Comparison of ENCODE assay signal across 10 cellular contexts in genomic region chr4:13481569-13481968, GRCh38. TPM values are rescaled to one million over a fixed set of nuclear protein-coding genes. Genes with fewer than 3 reads are reported as not detected.
A peak's percentile ranks its signal among the peaks of the same experiment; 100 is the strongest.
DNase-seq lines count a peak whose midpoint lies in the region; ATAC-seq, FAIRE-seq and TF ChIP-seq lines count a peak whose summit lies in the region.
"Had no signal": no experiment of that assay in that cellular context is flagged by ENCODE, and none has a peak within 500 bp of the region (broad histone marks: within the 10 kb centered on the region; RNA-seq: fewer than 3 reads in every experiment).

No MANE protein-coding gene starts in this region.

- H3K27me3 ChIP-seq in smooth muscle cell (ENCODE audit: low read depth): no peaks in the 10 kb centered on the region

- WGBS in smooth muscle cell (ENCODE audit: low lambda C conversion rate): 32% methylated on average over 1 of the region's 1 CpG

- no peak overlapping the region for H3K9ac ChIP-seq in smooth muscle cell (ENCODE audit: low read depth)

- H3K9me3 Mint-ChIP-seq in activated T-cell treated with anti-CD3 and anti-CD28 coated beads, Interleukin-2, amount 50 U/mL, for 4 hours: no peaks in the 10 kb centered on the region
- H3K9me3 Mint-ChIP-seq: activated naive CD4-positive, alpha-beta T cell treated with anti-CD3 and anti-CD28 coated beads, Interleukin-2, amount 10 ng/mL, durations not matched to agents 7 days and 5 days had no signal

- peak overlapping the region; percentile 46 for H3K4me3 Mint-ChIP-seq in activated T-cell treated with anti-CD3 and anti-CD28 coated beads, Interleukin-2, amount 50 U/mL, for 4 hours
- H3K4me3 Mint-ChIP-seq: activated naive CD4-positive, alpha-beta T cell treated with anti-CD3 and anti-CD28 coated beads, Interleukin-2, amount 10 ng/mL, durations not matched to agents 7 days and 5 days had no signal

- peaks cover 14% of the 10 kb centered on the region for H4K20me1 ChIP-seq in smooth muscle cell (ENCODE audit: low read depth)

- peaks cover 26% of the 10 kb centered on the region for H3K4me1 Mint-ChIP-seq in activated T-cell treated with anti-CD3 and anti-CD28 coated beads, Interleukin-2, amount 50 U/mL, for 4 hours (ENCODE audit: low read depth)

- no peaks in the 10 kb centered on the region for H3K36me3 ChIP-seq in smooth muscle cell (ENCODE audit: low read depth)

- no peak for ATAC-seq in activated T-cell treated with anti-CD3 and anti-CD28 coated beads, Interleukin-2, amount 50 U/mL, for 4 hours
- no peak for ATAC-seq in GM18861 (IDR thresholded peaks at IDR 0.05; ENCODE audit: unreplicated experiment)

- H3K4me1 ChIP-seq in smooth muscle cell (ENCODE audit: low read depth): peaks cover 37% of the 10 kb centered on the region

- no peaks in the 10 kb centered on the region for H3K9me3 ChIP-seq in smooth muscle cell (replicated peaks; ENCODE audit: low read depth)

- peak; percentile 84 for FAIRE-seq in RCC 7860 (lab: Jason Lieb, UNC)

- no peaks in the 10 kb centered on the region for H3K27me3 Mint-ChIP-seq in activated T-cell treated with anti-CD3 and anti-CD28 coated beads, Interleukin-2, amount 50 U/mL, for 4 hours (ENCODE audit: low read depth)
- H3K27me3 Mint-ChIP-seq: activated naive CD4-positive, alpha-beta T cell treated with anti-CD3 and anti-CD28 coated beads, Interleukin-2, amount 10 ng/mL, durations not matched to agents 7 days and 5 days had no signal

- H3K79me2 ChIP-seq in smooth muscle cell (ENCODE audit: low read depth): peaks cover 45% of the 10 kb centered on the region

- H3K36me3 Mint-ChIP-seq in activated T-cell treated with anti-CD3 and anti-CD28 coated beads, Interleukin-2, amount 50 U/mL, for 4 hours (ENCODE audit: insufficient read depth): peaks cover 2% of the 10 kb centered on the region
- H3K36me3 Mint-ChIP-seq: activated naive CD4-positive, alpha-beta T cell treated with anti-CD3 and anti-CD28 coated beads, Interleukin-2, amount 10 ng/mL, durations not matched to agents 7 days and 5 days had no signal

- no peak overlapping the region for H2AFZ ChIP-seq in smooth muscle cell (ENCODE audit: low read depth)

- H3F3A ChIP-seq in smooth muscle cell (ENCODE audit: low read depth): peaks cover 12% of the 10 kb centered on the region

- H3K27ac ChIP-seq in smooth muscle cell (ENCODE audit: low read depth): no peak overlapping the region

- TF ChIP-seq CTCF in epithelial cell of esophagus (IDR thresholded peaks at IDR 0.05; ENCODE audit: insufficient read depth, low read depth, low read length, missing control alignments) (no peak), smooth muscle cell (IDR thresholded peaks at IDR 0.05; ENCODE audit: borderline replicate concordance, insufficient read depth, poor library complexity, severe bottlenecking) (no peak)

- H3K4me3 ChIP-seq in epithelial cell of esophagus (ENCODE audit: low read length) (no peak overlapping the region), smooth muscle cell (no peak overlapping the region)

- no peak for DNase-seq in activated T-cell treated with anti-CD3 and anti-CD28 coated beads, Interleukin-2, amount 50 U/mL, for 4 hours
- no peak for DNase-seq in activated T-cell treated with anti-CD3 and anti-CD28 coated beads, Interleukin-2, amount 50 U/mL, for 1 hour
- DNase-seq in RCC 7860 (ENCODE audit: low spot score) (peak; percentile 27), epithelial cell of esophagus (ENCODE audit: low read depth) (peak; percentile 69), smooth muscle cell (lab: John Stamatoyannopoulos, UW; ENCODE audit: unreplicated experiment) (no peak), DMS53 (lab: John Stamatoyannopoulos, UW) (no peak), KG1 (lab: John Stamatoyannopoulos, UW) (no peak)
- DNase-seq: activated naive CD4-positive, alpha-beta T cell treated with anti-CD3 and anti-CD28 coated beads, Interleukin-2, amount 10 ng/mL, durations not matched to agents 7 days and 5 days; C1 segment of cervical spinal cord had no signal

- H3K4me2 ChIP-seq in smooth muscle cell: peak overlapping the region; percentile 85

RNA-seq across cellular contexts. Expression of gene RAB28, which starts 2.6 kb away (rescaled TPM):
- 10 to 100 TPM; 14.2 to 14.9 (median 14.2) TPM for total RNA-seq in activated T-cell treated with anti-CD3 and anti-CD28 coated beads, Interleukin-2, amount 50 U/mL, for 4 hours
- 37.2 and 40.7 TPM in 2 replicates for total RNA-seq in smooth muscle cell
- 32.8 and 36.8 TPM in 2 replicates for polyA plus RNA-seq in smooth muscle cell

Comparison
In these comparisons a context has a peak if more than half of its experiments do, and no peak if none do; other contexts are left out.
1. DNase-seq: peak in RCC 7860 (single experiment) and epithelial cell of esophagus (single experiment); none in activated T-cell treated with anti-CD3 and anti-CD28 coated beads, Interleukin-2, amount 50 U/mL, for 4 hours (single experiment), activated T-cell treated with anti-CD3 and anti-CD28 coated beads, Interleukin-2, amount 50 U/mL, for 1 hour (single experiment), smooth muscle cell (single experiment), DMS53 (single experiment) and KG1 (single experiment).